ENCODE assay signal across 9 cellular contexts in genomic region chr11:61777234-61778090, GRCh38. TPM values are rescaled to one million over a fixed set of nuclear protein-coding genes. Genes with fewer than 3 reads are reported as not detected.
DNase-seq lines count a peak whose midpoint lies in the region; ATAC-seq and TF ChIP-seq lines count a peak whose summit lies in the region.
"Had no signal": no experiment of that assay in that cellular context is flagged by ENCODE, and none has a peak within 500 bp of the region (broad histone marks: within the 10 kb centered on the region; RNA-seq: fewer than 3 reads in every experiment).

No MANE protein-coding gene starts in this region.

- no peak overlapping the region for H3K27ac Mint-ChIP-seq in CD4-positive, alpha-beta T cell
- H3K27ac Mint-ChIP-seq in neural progenitor cell = no peak overlapping the region

- H3K9ac ChIP-seq in neural progenitor cell = no peak overlapping the region

- no peaks in the 10 kb centered on the region for H3K27me3 ChIP-seq in CD4-positive, alpha-beta T cell (ENCODE audit: control insufficient read depth, insufficient read depth, low read length)
- H3K27me3 ChIP-seq in body of pancreas = no peaks in the 10 kb centered on the region
- H3K27me3 ChIP-seq in neural progenitor cell = no peaks in the 10 kb centered on the region
- no peaks in the 10 kb centered on the region for H3K27me3 ChIP-seq in upper lobe of left lung

- H3K4me1 ChIP-seq in body of pancreas = peaks cover 23% of the 10 kb centered on the region
- H3K4me1 ChIP-seq in neural progenitor cell = no peaks in the 10 kb centered on the region
- H3K4me1 ChIP-seq in upper lobe of left lung = peaks cover 9 to 20% (median 12%) of the 10 kb centered on the region in 4 donors

- TF ChIP-seq POLR2A in body of pancreas (IDR thresholded peaks at IDR 0.05) (peak in 1 of 3 donors; percentile 28), upper lobe of left lung (IDR thresholded peaks at IDR 0.05) (no peak)

- no peak overlapping the region for H3K4me2 ChIP-seq in neural progenitor cell

- H3K36me3 ChIP-seq in body of pancreas (replicated peaks in 1 of 2; ENCODE audit: insufficient read depth in 1 of 2, low read depth in 2 of 2) (peaks cover 6 to 8% of the 10 kb centered on the region in 2 donors), neural progenitor cell (no peaks in the 10 kb centered on the region), upper lobe of left lung (no peaks in the 10 kb centered on the region)

- intact Hi-C loops in CD4-positive, alpha-beta T cell (cut with DNase I, micrococcal nuclease) = no loop called here
- intact Hi-C loops in body of pancreas (cut with DNase I) = no loop called here

- TF ChIP-seq EP300 in upper lobe of left lung (IDR thresholded peaks at IDR 0.05) = no peak

- POLR2A ChIA-PET in CD4-positive, alpha-beta T cell (lab: Charles Lee) = no interaction called here

- ATAC-seq in CD4-positive, alpha-beta T cell (ENCODE audit: poor library complexity) = peak; percentile 77
- ATAC-seq in body of pancreas = peak; percentile 80
- peak in 1 of 2 donors; percentile 52 for ATAC-seq in upper lobe of left lung (ENCODE audit: low FRiP score in 2 of 2)

- DNase-seq in CD4-positive, alpha-beta T cell = peak; percentile 41 to 74 (median 54)
- DNase-seq in activated CD4-positive, CD25-positive, alpha-beta regulatory T cell (lab: John Stamatoyannopoulos, UW) = peak in 3 of 4 experiments; percentile 17 to 37 (median 36)
- DNase-seq in body of pancreas (peak; percentile 79 to 91 (median 88)), neural progenitor cell (ENCODE audit: low spot score) (no peak), upper lobe of left lung (peak; percentile 41 to 92), DMS153 treated with DMSO at 0.1 percent for 48 hours (lab: John Stamatoyannopoulos, UW; ENCODE audit: unreplicated experiment) (no peak), OCI-M2 (lab: John Stamatoyannopoulos, UW; ENCODE audit: unreplicated experiment) (no peak), kidney tubule cell (ENCODE audit: low spot score) (no peak)

- H3K9me3 ChIP-seq in CD4-positive, alpha-beta T cell (ENCODE audit: control insufficient read depth, low read length) = no peaks in the 10 kb centered on the region
- no peaks in the 10 kb centered on the region for H3K9me3 ChIP-seq in body of pancreas
- no peaks in the 10 kb centered on the region for H3K9me3 ChIP-seq in neural progenitor cell (ENCODE audit: low read depth)
- H3K9me3 ChIP-seq in upper lobe of left lung = no peaks in the 10 kb centered on the region

- no peaks in the 10 kb centered on the region for H3K79me2 ChIP-seq in neural progenitor cell (ENCODE audit: low read depth)

- no peaks in the 10 kb centered on the region for H4K20me1 ChIP-seq in neural progenitor cell (ENCODE audit: low read depth)

- peak overlapping the region; percentile 68 for H3K4me3 Mint-ChIP-seq in CD4-positive, alpha-beta T cell
- H3K4me3 Mint-ChIP-seq in neural progenitor cell = peak overlapping the region; percentile 42
- H3K4me3 Mint-ChIP-seq: neural crest cell had no signal

- H3K9me3 Mint-ChIP-seq in CD4-positive, alpha-beta T cell = no peaks in the 10 kb centered on the region
- no peaks in the 10 kb centered on the region for H3K9me3 Mint-ChIP-seq in neural progenitor cell
- H3K9me3 Mint-ChIP-seq: neural crest cell had no signal

- no peak overlapping the region for H3K27ac ChIP-seq in CD4-positive, alpha-beta T cell (ENCODE audit: low read depth, low read length)
- H3K27ac ChIP-seq in body of pancreas = peak overlapping the region; percentile 69 to 82 (median 70)
- H3K27ac ChIP-seq in neural progenitor cell = no peak overlapping the region
- H3K27ac ChIP-seq in upper lobe of left lung = no peak overlapping the region

- peaks cover 16% of the 10 kb centered on the region for H3K4me1 Mint-ChIP-seq in CD4-positive, alpha-beta T cell (ENCODE audit: low read depth)
- H3K4me1 Mint-ChIP-seq in neural progenitor cell = peaks cover 20% of the 10 kb centered on the region

- H3K36me3 Mint-ChIP-seq in CD4-positive, alpha-beta T cell (ENCODE audit: low read depth) = no peaks in the 10 kb centered on the region
- peaks cover 5% of the 10 kb centered on the region for H3K36me3 Mint-ChIP-seq in neural progenitor cell

- no peak for TF ChIP-seq CTCF in CD4-positive, alpha-beta T cell (IDR thresholded peaks at IDR 0.05)
- TF ChIP-seq CTCF in body of pancreas (IDR thresholded peaks at IDR 0.05) = peak in 1 of 7 experiments; percentile 20
- TF ChIP-seq CTCF in neural progenitor cell (IDR thresholded peaks at IDR 0.05) = no peak
- TF ChIP-seq CTCF in upper lobe of left lung (IDR thresholded peaks at IDR 0.05) = no peak

- H2AFZ ChIP-seq in neural progenitor cell (replicated peaks) = no peak overlapping the region

- CTCF ChIA-PET in CD4-positive, alpha-beta T cell (lab: Charles Lee) = interaction anchor here (1.5 kb wide), 1 partner anchor 20 kb away, joined by 8 read pairs; no protein-coding TSS in a partner anchor

- no peak overlapping the region for H3K4me3 ChIP-seq in body of pancreas
- no peak overlapping the region for H3K4me3 ChIP-seq in neural progenitor cell
- H3K4me3 ChIP-seq in upper lobe of left lung = peak overlapping the region in 3 of 4 donors; percentile 21 to 37 (median 28)

- 30 to 87% methylated on average over 10 to 59 of the region's 67 CpGs for WGBS in body of pancreas, 2 donors
- 45 to 68% methylated on average over 25 to 55 of the region's 67 CpGs for WGBS in upper lobe of left lung, 2 donors

- peaks cover 6% of the 10 kb centered on the region for H3F3A ChIP-seq in neural progenitor cell (ENCODE audit: low read depth)

- H3K27me3 Mint-ChIP-seq in CD4-positive, alpha-beta T cell = no peaks in the 10 kb centered on the region
- H3K27me3 Mint-ChIP-seq in neural progenitor cell (ENCODE audit: insufficient read depth, low read depth) = no peaks in the 10 kb centered on the region

RNA-seq across cellular contexts. Expression of gene TMEM258, which starts 14.9 kb away (rescaled TPM):
- total RNA-seq in CD4-positive, alpha-beta T cell = 10 to 100 TPM; 55.2 to 56.0 TPM
- 10 to 100 TPM in 1 of 2 donors, 1 to 10 TPM in 1; 8.6 to 29.1 TPM for total RNA-seq in body of pancreas
- total RNA-seq in neural progenitor cell (ENCODE audit: low replicate concordance) = 71.4 and 98.9 TPM in 2 replicates
- total RNA-seq in upper lobe of left lung = 100 to 1,000 TPM in 1 of 6 donors, 10 to 100 TPM in 4, 1 to 10 TPM in 1; 8.4 to 106 (median 34.9) TPM

RNA-seq across cellular contexts. Expression of gene FEN1, which starts 15.2 kb away (rescaled TPM):
- 1 to 10 TPM; 7.5 to 9.1 TPM for total RNA-seq in CD4-positive, alpha-beta T cell
- total RNA-seq in body of pancreas (1 to 10 TPM; 2.6 to 3.4 TPM), neural progenitor cell (ENCODE audit: low replicate concordance) (51.8 and 68.9 TPM in 2 replicates), upper lobe of left lung (1 to 10 TPM; 6.0 to 9.1 (median 7.0) TPM)

RNA-seq across cellular contexts. Expression of gene MYRF, which starts 25.0 kb away (rescaled TPM):
- total RNA-seq in CD4-positive, alpha-beta T cell = under 1 TPM; 0.31 to 0.49 TPM
- total RNA-seq in body of pancreas (10 to 100 TPM; 33.2 to 47.5 TPM), neural progenitor cell (ENCODE audit: low replicate concordance) (1.9 and 5.8 TPM in 2 replicates), upper lobe of left lung (100 to 1,000 TPM in 1 of 6 donors, 10 to 100 TPM in 5; 32.5 to 147 (median 50.7) TPM)

RNA-seq across cellular contexts. Expression of gene FADS1, which starts 39.3 kb away (rescaled TPM):
- total RNA-seq in CD4-positive, alpha-beta T cell = under 1 TPM; 0.56 to 0.77 TPM
- total RNA-seq in body of pancreas (1 to 10 TPM; 4.6 to 7.0 TPM), neural progenitor cell (ENCODE audit: low replicate concordance) (163 and 184 TPM in 2 replicates), upper lobe of left lung (10 to 100 TPM; 38.8 to 63.7 (median 53.2) TPM)

RNA-seq across cellular contexts. Expression of gene FADS2, which starts 50.6 kb away (rescaled TPM):
- under 1 TPM; 0.08 to 0.33 TPM for total RNA-seq in CD4-positive, alpha-beta T cell
- 1 to 10 TPM; 2.0 to 4.4 TPM for total RNA-seq in body of pancreas
- 233 and 407 TPM in 2 replicates for total RNA-seq in neural progenitor cell (ENCODE audit: low replicate concordance)
- 10 to 100 TPM; 13.5 to 92.5 (median 50.7) TPM for total RNA-seq in upper lobe of left lung

Comparison
In these comparisons a context has a peak if more than half of its experiments do, and no peak if none do; other contexts are left out.
1. DNase-seq: peak in CD4-positive, alpha-beta T cell (10 of 10), activated CD4-positive, CD25-positive, alpha-beta regulatory T cell (3 of 4), body of pancreas (4 of 4) and upper lobe of left lung (2 of 2); none in neural progenitor cell (single experiment), DMS153 treated with DMSO at 0.1 percent for 48 hours (single experiment), OCI-M2 (single experiment) and kidney tubule cell (single experiment).
2. H3K27ac ChIP-seq: peak in body of pancreas (4 of 4); none in CD4-positive, alpha-beta T cell (single experiment), neural progenitor cell (single experiment) and upper lobe of left lung (0 of 4).
3. H3K4me3 ChIP-seq: peak in upper lobe of left lung (3 of 4); none in body of pancreas (0 of 2) and neural progenitor cell (single experiment).